In the genomic region with DNA sequence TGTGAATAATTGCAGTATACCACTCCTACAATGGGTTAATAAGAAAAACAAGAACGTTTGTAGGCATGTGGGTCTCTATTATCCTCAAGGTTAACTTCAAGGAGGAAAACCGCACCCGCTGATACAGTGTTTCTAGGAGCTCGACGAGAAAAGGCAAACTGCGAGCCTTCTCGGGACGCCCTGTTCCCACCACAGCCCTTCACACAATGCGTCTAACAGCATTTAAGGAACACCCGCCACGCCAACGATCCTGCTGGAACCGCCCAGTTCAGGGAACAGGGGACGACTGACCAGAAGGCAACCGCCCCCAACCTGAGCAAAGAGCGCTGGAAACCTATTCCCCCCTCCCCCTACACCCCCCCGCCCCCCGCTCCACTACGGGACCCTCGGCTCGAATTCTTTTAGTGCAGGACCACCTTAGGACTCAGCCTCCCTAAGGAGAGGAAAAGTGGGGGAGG, we compare ENCODE assay signal across 8 cellular contexts. TPM values are rescaled to one million over a fixed set of nuclear protein-coding genes. Genes with fewer than 3 reads are reported as not detected.
DNase-seq lines count a peak whose midpoint lies in the region; ATAC-seq and TF ChIP-seq lines count a peak whose summit lies in the region.

No MANE protein-coding gene starts in this region.

- ATAC-seq in lung (ENCODE audit: insufficient read depth, low FRiP score) (peak; percentile 54), HG02623 (IDR thresholded peaks at IDR 0.05; ENCODE audit: unreplicated experiment) (no peak)

- H3K9ac ChIP-seq in GM23248: peak overlapping the region; percentile 96

- in situ Hi-C loops in GM23248 (cut with MboI): no loop called here

- H3K4me3 ChIP-seq in AG04450 (ENCODE audit: low read depth, low read length) (peak overlapping the region; percentile 81), GM23248 (peak overlapping the region; percentile 95), lung (peak overlapping the region; percentile 84), testis (peak overlapping the region; percentile 95 to 98)

- H3K9me2 ChIP-seq in GM23248 (ENCODE audit: insufficient read depth): no peaks in the 10 kb centered on the region

- intact Hi-C loops in testis (cut with DNase I; ENCODE audit: low total_unique reads): no loop called here

- peaks cover 15% of the 10 kb centered on the region for H3K79me2 ChIP-seq in GM23248 (ENCODE audit: insufficient read depth)

- peak overlapping the region; percentile 90 for H3K4me2 ChIP-seq in GM23248 (ENCODE audit: unreplicated experiment)

- WGBS in GM23248 (ENCODE audit: low coverage in 1 of 2, low lambda C conversion rate in 2 of 2, missing lambda C conversion rate in 2 of 2), 2 experiments: 0 to 2% methylated on average over 17 to 21 of the region's 21 CpGs
- WGBS in lung, 2 donors: 0% methylated on average over 21 of the region's 21 CpGs
- 0 to 1% methylated on average over 13 to 21 of the region's 21 CpGs for WGBS in testis, 2 donors

- H3K27me3 ChIP-seq in AG04450 (ENCODE audit: control insufficient read depth, insufficient read depth, low read length) (no peaks in the 10 kb centered on the region), GM23248 (replicated peaks; ENCODE audit: insufficient read depth) (no peaks in the 10 kb centered on the region), lung (ENCODE audit: control insufficient read depth, insufficient read depth) (no peaks in the 10 kb centered on the region), testis (no peaks in the 10 kb centered on the region)

- no peak for DNase-seq in AG04450 (ENCODE audit: low read depth, low spot score)
- DNase-seq in GM23248: peak; percentile 83
- peak; percentile 82 for DNase-seq in SW480 (ENCODE audit: low spot score)
- peak; percentile 76 for DNase-seq in ecto neural progenitor cell (ENCODE audit: low spot score)
- peak; percentile 84 for DNase-seq in lung (ENCODE audit: low spot score)
- DNase-seq in testis: peak; percentile 95
- no peak for DNase-seq in hippocampal formation (lab: John Stamatoyannopoulos, UW)

- H3K9me3 ChIP-seq in AG04450 (ENCODE audit: control insufficient read depth, insufficient read depth, low read length): peaks cover 5% of the 10 kb centered on the region; the same call in 1 of the 2 replicates
- no peaks in the 10 kb centered on the region for H3K9me3 ChIP-seq in GM23248 (ENCODE audit: low read depth)
- H3K9me3 ChIP-seq in lung (ENCODE audit: control insufficient read depth in 2 of 2, insufficient read depth in 1 of 2, low read length in 1 of 2): peaks cover 0 to 3% of the 10 kb centered on the region in 2 donors
- no peaks in the 10 kb centered on the region for H3K9me3 ChIP-seq in testis

- H4K20me1 ChIP-seq in GM23248 (ENCODE audit: insufficient read depth): no peaks in the 10 kb centered on the region

- POLR2A ChIA-PET in AG04450 (lab: Yijun Ruan, JAX): interaction anchor here (0.5 to 3.4 kb wide), 7 partner anchors 14 to 54 kb away, joined by 3 to 45 read pairs (median 5); partner anchors contain the start of gene TRABD2A

- peaks cover 9% of the 10 kb centered on the region for H3K36me3 ChIP-seq in GM23248 (ENCODE audit: low read depth)
- peaks cover 0 to 1% of the 10 kb centered on the region in 2 donors for H3K36me3 ChIP-seq in lung (ENCODE audit: control insufficient read depth in 2 of 2, insufficient read depth in 2 of 2, low read length in 2 of 2)
- no peaks in the 10 kb centered on the region for H3K36me3 ChIP-seq in testis (ENCODE audit: low read depth, missing control alignments)

- TF ChIP-seq POLR2A in testis (IDR thresholded peaks at IDR 0.05): no peak

- H3F3A ChIP-seq in GM23248 (ENCODE audit: insufficient read depth): peaks cover 43% of the 10 kb centered on the region

- TF ChIP-seq CTCF in AG04450 (IDR thresholded peaks at IDR 0.05; ENCODE audit: low read depth, low read length): no peak
- TF ChIP-seq CTCF in lung (IDR thresholded peaks at IDR 0.05; ENCODE audit: control extremely low read depth, extremely low read depth): no peak
- TF ChIP-seq CTCF in testis (IDR thresholded peaks at IDR 0.05): no peak

- H3K4me1 ChIP-seq in GM23248 (ENCODE audit: insufficient read depth) (0 out of 2 replicates have a peak, but pooled peaks cover 4% of the 10 kb centered on the region), lung (ENCODE audit: control insufficient read depth in 2 of 2, insufficient read depth in 2 of 2, low read length in 2 of 2) (peaks cover 0 to 5% of the 10 kb centered on the region in 2 donors), testis (peaks cover 6% of the 10 kb centered on the region)

- H3K27ac ChIP-seq in AG04450 (ENCODE audit: low read depth, low read length) (peak overlapping the region; percentile 39), GM23248 (peak overlapping the region; percentile 79), lung (ENCODE audit: low read depth in 1 of 2, low read length in 1 of 2) (peak overlapping the region; percentile 86 to 88), testis (peak overlapping the region; percentile 91 to 95)

- H2AFZ ChIP-seq in GM23248: peak overlapping the region; percentile 73

- CTCF ChIA-PET in AG04450 (lab: Charles Lee): interaction anchor here (0.6 to 1.2 kb wide), 3 partner anchors 22 to 160 kb away, joined by 3 to 4 read pairs (median 3); no protein-coding TSS in a partner anchor

RNA-seq across cellular contexts. Expression of gene TMSB10, which starts 0.7 kb away (rescaled TPM):
- polyA plus RNA-seq in AG04450 (2011; rRNA removed) (4,621 and 5,651 TPM in 2 replicates), GM23248 (2016; fragmentation: Nextera tagmentation; extraction: Ambion mirVana) (6,241 and 6,275 TPM in 2 replicates), lung (1,000 to 10,000 TPM; 1,996 to 6,202 TPM), testis (ENCODE audit: insufficient read depth, low read depth, low replicate concordance) (1,824 TPM)
- polyA minus RNA-seq in AG04450 (2011; rRNA and poly(A)+ RNA removed): 1,051 and 1,085 TPM in 2 replicates
- total RNA-seq in GM23248 (2014; rRNA removed; shearing (Covaris generic)): 3,621 and 4,663 TPM in 2 replicates
- total RNA-seq in lung (1,000 to 10,000 TPM; 1,849 to 3,001 TPM), testis (1,000 to 10,000 TPM; 2,819 to 3,571 TPM)

RNA-seq across cellular contexts. Expression of gene TRABD2A, which starts 23.9 kb away (rescaled TPM):
- polyA plus RNA-seq in AG04450 (2011; rRNA removed) (30.2 and 32.8 TPM in 2 replicates), GM23248 (2016; fragmentation: Nextera tagmentation; extraction: Ambion mirVana) (3.4 and 3.8 TPM in 2 replicates), lung (1 to 10 TPM; 2.1 to 2.6 TPM), testis (ENCODE audit: insufficient read depth, low read depth, low replicate concordance) (82.5 TPM)
- polyA minus RNA-seq in AG04450 (2011; rRNA and poly(A)+ RNA removed): 49.4 and 51.4 TPM in 2 replicates
- 5.0 and 5.7 TPM in 2 replicates for total RNA-seq in GM23248 (2014; rRNA removed; shearing (Covaris generic))
- total RNA-seq in lung (1 to 10 TPM; 1.9 to 3.1 TPM), testis (10 to 100 TPM; 19.1 to 44.1 TPM)

Comparison
In these comparisons a context has a peak if more than half of its experiments do, and no peak if none do; other contexts are left out.
1. DNase-seq: peak in GM23248 (single experiment), SW480 (single experiment), ecto neural progenitor cell (single experiment), lung (single experiment) and testis (single experiment); none in AG04450 (single experiment) and hippocampal formation (0 of 2).
2. H3K27ac ChIP-seq: peak in every context shown above with its lines; median percentile 93 in testis; 87 in lung; 79 in GM23248; 39 in AG04450.
3. Peak in every context shown above with its lines, with median percentiles within 50 percentile points of each other: H3K4me3 ChIP-seq.